In genomic region chr6:67956352-67956751, GRCh38 we compare ENCODE assay signal across 23 cellular contexts.
DNase-seq lines count a peak whose midpoint lies in the region; ATAC-seq, FAIRE-seq and TF ChIP-seq lines count a peak whose summit lies in the region.
"Had no signal": no experiment of that assay in that cellular context is flagged by ENCODE, and none has a peak within 500 bp of the region (broad histone marks: within the 10 kb centered on the region; RNA-seq: fewer than 3 reads in every experiment).

No MANE protein-coding gene starts in this region.

- no peak for ATAC-seq in GM12878
- ATAC-seq: A549 had no signal

- H3K36me3 ChIP-seq in OCI-LY7 (ENCODE audit: insufficient read depth, low read length) (no peaks in the 10 kb centered on the region), GM12878 (ENCODE audit: control insufficient read depth in 2 of 2, insufficient read depth in 2 of 2, low read length in 1 of 2) (no peaks in the 10 kb centered on the region), WERI-Rb-1 (no peaks in the 10 kb centered on the region)

- H3K27me3 ChIP-seq in GM12878 (replicated peaks in 1 of 2; ENCODE audit: control insufficient read depth in 2 of 2, insufficient read depth in 2 of 2, low read length in 1 of 2) (no peaks in the 10 kb centered on the region), WERI-Rb-1 (ENCODE audit: insufficient read depth, low read depth, severe bottlenecking) (no peaks in the 10 kb centered on the region)

- H2AFZ ChIP-seq in OCI-LY7 (ENCODE audit: low read length), result no peak overlapping the region
- no peak overlapping the region for H2AFZ ChIP-seq in GM12878 (ENCODE audit: control insufficient read depth, low read depth, low read length)
- H2AFZ ChIP-seq: GM23248 had no signal

- H3K4me1 ChIP-seq in OCI-LY7 (ENCODE audit: insufficient read depth, low read length, poor library complexity, severe bottlenecking) (no peaks in the 10 kb centered on the region), GM12878 (ENCODE audit: control insufficient read depth, insufficient read depth, low read length) (no peaks in the 10 kb centered on the region)
- H3K4me1 ChIP-seq: A549, Caco-2 had no signal

- DNase-seq in DMS53 (lab: John Stamatoyannopoulos, UW) (peak; percentile 44), DMS53 treated with DMSO at 0.1 percent for 48 hours (lab: John Stamatoyannopoulos, UW; ENCODE audit: unreplicated experiment) (no peak), OCI-LY7 (ENCODE audit: low spot score) (peak; percentile 6), GM12878 (ENCODE audit: low read depth, low spot score) (no peak), WERI-Rb-1 (no peak)
- DNase-seq in stimulated activated naive CD4-positive, alpha-beta T cell (lab: John Stamatoyannopoulos, UW), result no peak
- no peak for DNase-seq in stimulated activated CD4-positive, alpha-beta T cell treated with anti-CD3 and anti-CD28 coated beads, Interleukin-4, amount 100 ng/mL, for 1 hour
- DNase-seq: AML-193; Caco-2; CD4-positive, alpha-beta T cell; DMS79 treated with DMSO at 0.1 percent for 48 hours; EL; GM23248; HCEC 1CT; HFFc6 had no signal

- FAIRE-seq in GM12878 (lab: Jason Lieb, UNC), result no peak
- FAIRE-seq: A549, D721Med, GM12891, GM19239, H54 had no signal

- TF ChIP-seq POLR2A in GM12878 (IDR thresholded peaks at IDR 0.05; ENCODE audit: low read depth, low read length), result no peak

- H3K4me2 ChIP-seq in OCI-LY7 (ENCODE audit: low read length), result no peak overlapping the region
- H3K4me2 ChIP-seq in GM12878 (ENCODE audit: control insufficient read depth, insufficient read depth), result no peak overlapping the region
- H3K4me2 ChIP-seq: A549 had no signal

- TF ChIP-seq EP300 in GM12878 (IDR thresholded peaks at IDR 0.05; ENCODE audit: borderline replicate concordance in 1 of 2, control insufficient read depth in 1 of 2, low read depth in 2 of 2, low read length in 2 of 2), result no peak

- no peaks in the 10 kb centered on the region for H4K20me1 ChIP-seq in OCI-LY7 (ENCODE audit: insufficient read depth, low read length)
- H4K20me1 ChIP-seq in GM12878 (ENCODE audit: control insufficient read depth, insufficient read depth), result no peaks in the 10 kb centered on the region

- H3K4me3 ChIP-seq in OCI-LY7 (ENCODE audit: low read depth, low read length, poor library complexity, severe bottlenecking) (no peak overlapping the region), GM12878 (no peak overlapping the region), WERI-Rb-1 (ENCODE audit: low read depth, low read length) (no peak overlapping the region)
- H3K4me3 ChIP-seq: A549, GM23248 had no signal

- H3K27ac ChIP-seq in OCI-LY7 (ENCODE audit: low read depth, low read length, poor library complexity, severe bottlenecking) (no peak overlapping the region), GM12878 (ENCODE audit: control insufficient read depth, insufficient read depth) (no peak overlapping the region), WERI-Rb-1 (no peak overlapping the region)
- H3K27ac ChIP-seq: 22Rv1, A549, C4-2B, GM23248, HL-60 had no signal

- RAD21 ChIA-PET in GM12878 (lab: Charles Lee; ENCODE audit: unreplicated experiment), result no interaction called here

- peaks cover 11% of the 10 kb centered on the region; the same call in 1 of the 2 replicates for H3K9me3 ChIP-seq in OCI-LY7 (ENCODE audit: low read length)
- no peaks in the 10 kb centered on the region; the same call in 2 of the 3 replicates for H3K9me3 ChIP-seq in GM12878 (replicated peaks; ENCODE audit: control insufficient read depth, insufficient read depth, low read length)
- H3K9me3 ChIP-seq in WERI-Rb-1 (ENCODE audit: severe bottlenecking), result no peaks in the 10 kb centered on the region
- H3K9me3 ChIP-seq: A549, Caco-2 had no signal

- in situ Hi-C loops in GM12878 (cut with MboI), result no loop called here

- intact Hi-C loops in OCI-LY7 (cut with micrococcal nuclease; ENCODE audit: unreplicated experiment) (no loop called here), GM12878 (cut with micrococcal nuclease; ENCODE audit: unreplicated experiment) (no loop called here)

- POLR2A ChIA-PET in OCI-LY7 (lab: Charles Lee), result no interaction called here
- POLR2A ChIA-PET in GM12878 (lab: Charles Lee), result no interaction called here

- BruUV-seq in OCI-LY7 (replicated peaks; lab: Mats Ljungman, UMichigan) (no TSS peak), GM12878 (replicated peaks; lab: Mats Ljungman, UMichigan) (no TSS peak)

- H3K79me2 ChIP-seq in OCI-LY7 (ENCODE audit: insufficient read depth, low read depth, low read length) (no peaks in the 10 kb centered on the region), GM12878 (ENCODE audit: control insufficient read depth, insufficient read depth, low read length) (no peaks in the 10 kb centered on the region)

- no peak overlapping the region for H3K9ac ChIP-seq in GM12878 (ENCODE audit: control insufficient read depth, insufficient read depth, low read length)
- H3K9ac ChIP-seq: GM23248 had no signal

- no peaks in the 10 kb centered on the region for H3K9me2 ChIP-seq in OCI-LY7 (ENCODE audit: insufficient read depth, low read length)

- SMC1A ChIA-PET in GM12878 (lab: Charles Lee; ENCODE audit: uncharacterized antibody, unreplicated experiment), result no interaction called here

- CTCF ChIA-PET in OCI-LY7 (lab: Charles Lee; ENCODE audit: unreplicated experiment) (no interaction called here), GM12878 (lab: Yijun Ruan, JAX) (no interaction called here)

- TF ChIP-seq CTCF in OCI-LY7 (conservative IDR thresholded peaks at IDR 0.05; ENCODE audit: low read length), result no peak
- no peak for TF ChIP-seq CTCF in GM12878 (IDR thresholded peaks at IDR 0.05 in 2 of 3, conservative IDR thresholded peaks at IDR 0.05 in 1 of 3; ENCODE audit: control insufficient read depth in 2 of 3, extremely low read depth in 1 of 3, insufficient read depth in 1 of 3, low read depth in 3 of 3, low read length in 3 of 3)
- TF ChIP-seq CTCF in WERI-Rb-1 (IDR thresholded peaks at IDR 0.05; ENCODE audit: low read depth, low read length), result no peak

- no peak for TF ChIP-seq RAD21 in GM12878 (IDR thresholded peaks at IDR 0.05; ENCODE audit: insufficient read depth, low read depth, low read length)

TF ChIP-seq in GM12878, 131 proteins besides CTCF, POLR2A, EP300 and RAD21:
- no peak for TF ChIP-seq ATF3 (IDR thresholded peaks at IDR 0.05; ENCODE audit: borderline replicate concordance, extremely low read depth, low read depth, low read length)
- TF ChIP-seq CBX5 (IDR thresholded peaks at IDR 0.05; ENCODE audit: low read depth), result peak; percentile 74; the same call in 1 of the 2 replicates

Comparison
In these comparisons a context has a peak if more than half of its experiments do, and no peak if none do; other contexts are left out.
1. DNase-seq: peak in DMS53 (single experiment) and OCI-LY7 (single experiment); none in DMS53 treated with DMSO at 0.1 percent for 48 hours (single experiment), GM12878 (single experiment), WERI-Rb-1 (single experiment), stimulated activated naive CD4-positive, alpha-beta T cell (0 of 6) and stimulated activated CD4-positive, alpha-beta T cell treated with anti-CD3 and anti-CD28 coated beads, Interleukin-4, amount 100 ng/mL, for 1 hour (single experiment).